21 cellular contexts compared by ENCODE assay signal in the genomic region with DNA sequence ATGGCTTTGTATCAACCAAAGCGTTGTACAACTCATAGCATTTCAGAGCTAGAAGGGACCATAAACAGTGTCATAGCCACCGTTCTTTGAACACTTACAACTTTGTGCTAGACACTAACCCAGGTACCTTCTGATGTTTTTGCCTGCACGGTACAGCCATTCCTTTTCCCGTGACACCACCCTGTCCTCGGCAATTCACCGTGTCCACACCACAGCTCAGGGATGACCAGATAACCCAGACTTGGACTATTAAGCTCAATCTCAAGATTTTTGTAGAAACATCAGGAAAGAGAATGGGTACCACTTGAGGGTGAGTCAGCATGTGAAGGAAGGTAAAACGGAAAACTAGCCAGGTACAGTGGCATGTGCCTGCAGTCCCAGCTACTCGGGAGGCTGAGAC. TPM values are rescaled to one million over a fixed set of nuclear protein-coding genes. Genes with fewer than 3 reads are reported as not detected.
"Had no signal": no experiment of that assay in that cellular context is flagged by ENCODE, and none has a peak within 500 bp of the region (broad histone marks: within the 10 kb centered on the region; RNA-seq: fewer than 3 reads in every experiment).

No MANE protein-coding gene starts in this region.

- H3K4me3 Mint-ChIP-seq: activated B cell treated with CpG ODN at 0.5 μM for 24 hours; activated CD4-positive, alpha-beta T cell treated with anti-CD3 and anti-CD28 coated beads, Interleukin-2, amount 10 ng/mL, durations not matched to agents 24 days and 14 days; activated CD8-positive, alpha-beta T cell treated with anti-CD3 and anti-CD28 coated beads, Interleukin-2, amount 10 ng/mL, durations not matched to agents 7 days and 5 days; activated naive CD8-positive, alpha-beta T cell treated with anti-CD3 and anti-CD28 coated beads for 36 hours; activated T-cell treated with anti-CD3 and anti-CD28 coated beads, Interleukin-2, amount 50 U/mL, for 24 hours; activated T-helper 17 cell treated with anti-CD3 and anti-CD28 coated beads, Interleukin-2, amount 50 U/mL, for 72 hours; central memory CD8-positive, alpha-beta T cell; naive B cell; T-helper 1 cell treated with Interleukin-12 subunit alpha and Interleukin-12 subunit beta and Interleukin-4 antibody, amounts not matched to agents 30 μg/mL and 1 μg/mL, for 36 hours had no signal

- H3K27ac Mint-ChIP-seq: activated B cell treated with CpG ODN at 0.5 μM for 24 hours; activated CD4-positive, alpha-beta T cell treated with anti-CD3 and anti-CD28 coated beads, Interleukin-2, amount 10 ng/mL, durations not matched to agents 24 days and 14 days; activated CD8-positive, alpha-beta T cell treated with anti-CD3 and anti-CD28 coated beads, Interleukin-2, amount 10 ng/mL, durations not matched to agents 7 days and 5 days; activated naive CD8-positive, alpha-beta T cell treated with anti-CD3 and anti-CD28 coated beads for 36 hours; activated T-cell treated with anti-CD3 and anti-CD28 coated beads, Interleukin-2, amount 50 U/mL, for 24 hours; activated T-helper 17 cell treated with anti-CD3 and anti-CD28 coated beads, Interleukin-2, amount 50 U/mL, for 72 hours; T-helper 1 cell treated with Interleukin-12 subunit alpha and Interleukin-12 subunit beta and Interleukin-4 antibody, amounts not matched to agents 30 μg/mL and 1 μg/mL, for 36 hours had no signal

- DNase-seq: activated B cell treated with CpG ODN at 0.5 μM for 24 hours; activated CD4-positive, alpha-beta T cell treated with anti-CD3 and anti-CD28 coated beads, Interleukin-2, amount 10 ng/mL, durations not matched to agents 24 days and 14 days; activated CD8-positive, alpha-beta T cell treated with anti-CD3 and anti-CD28 coated beads, Interleukin-2, amount 10 ng/mL, durations not matched to agents 7 days and 5 days; activated naive CD4-positive, alpha-beta T cell treated with Interleukin-2 at 50 U/mL for 16 hours; activated naive CD8-positive, alpha-beta T cell treated with anti-CD3 and anti-CD28 coated beads for 36 hours; heart right ventricle; kidney; naive B cell; occipital lobe; stimulated activated CD4-positive, alpha-beta T cell treated with anti-CD3 and anti-CD28 coated beads, Interleukin-2, amount 100 ng/mL, for 48 hours; stimulated activated naive CD4-positive, alpha-beta T cell treated with Interleukin-2 at 50 U/mL for 16 hours; T1000; thyroid gland had no signal

- H3K9me3 ChIP-seq: breast epithelium, heart right ventricle, thyroid gland had no signal

- H3K27me3 Mint-ChIP-seq: activated B cell treated with CpG ODN at 0.5 μM for 24 hours; activated CD4-positive, alpha-beta T cell treated with anti-CD3 and anti-CD28 coated beads, Interleukin-2, amount 10 ng/mL, durations not matched to agents 24 days and 14 days; activated naive CD8-positive, alpha-beta T cell treated with anti-CD3 and anti-CD28 coated beads for 36 hours; activated T-cell treated with anti-CD3 and anti-CD28 coated beads, Interleukin-2, amount 50 U/mL, for 24 hours; activated T-helper 17 cell treated with anti-CD3 and anti-CD28 coated beads, Interleukin-2, amount 50 U/mL, for 72 hours; central memory CD8-positive, alpha-beta T cell had no signal

- H3K27ac ChIP-seq: breast epithelium, heart right ventricle, thyroid gland had no signal

- H3K36me3 ChIP-seq: breast epithelium, heart right ventricle, thyroid gland had no signal

- H3K27me3 ChIP-seq: breast epithelium, thyroid gland had no signal

- H3K36me3 Mint-ChIP-seq: activated naive CD8-positive, alpha-beta T cell treated with anti-CD3 and anti-CD28 coated beads for 36 hours; naive B cell had no signal

- H3K4me3 ChIP-seq: breast epithelium, heart right ventricle, lung, thyroid gland had no signal

- H3K9me3 Mint-ChIP-seq: activated B cell treated with CpG ODN at 0.5 μM for 24 hours; activated CD4-positive, alpha-beta T cell treated with anti-CD3 and anti-CD28 coated beads, Interleukin-2, amount 10 ng/mL, durations not matched to agents 24 days and 14 days; activated naive CD8-positive, alpha-beta T cell treated with anti-CD3 and anti-CD28 coated beads for 36 hours; activated T-cell treated with anti-CD3 and anti-CD28 coated beads, Interleukin-2, amount 50 U/mL, for 24 hours; activated T-helper 17 cell treated with anti-CD3 and anti-CD28 coated beads, Interleukin-2, amount 50 U/mL, for 72 hours; central memory CD8-positive, alpha-beta T cell; naive B cell; T-helper 1 cell treated with Interleukin-12 subunit alpha and Interleukin-12 subunit beta and Interleukin-4 antibody, amounts not matched to agents 30 μg/mL and 1 μg/mL, for 36 hours had no signal

- H3K4me1 ChIP-seq: breast epithelium had no signal

- H3K4me1 Mint-ChIP-seq: central memory CD8-positive, alpha-beta T cell had no signal

RNA-seq across cellular contexts. Expression of gene CES3, which starts 58.1 kb away (rescaled TPM):
- total RNA-seq: fibroblast of villous mesenchyme, urinary bladder had no signal
